In the genomic region with DNA sequence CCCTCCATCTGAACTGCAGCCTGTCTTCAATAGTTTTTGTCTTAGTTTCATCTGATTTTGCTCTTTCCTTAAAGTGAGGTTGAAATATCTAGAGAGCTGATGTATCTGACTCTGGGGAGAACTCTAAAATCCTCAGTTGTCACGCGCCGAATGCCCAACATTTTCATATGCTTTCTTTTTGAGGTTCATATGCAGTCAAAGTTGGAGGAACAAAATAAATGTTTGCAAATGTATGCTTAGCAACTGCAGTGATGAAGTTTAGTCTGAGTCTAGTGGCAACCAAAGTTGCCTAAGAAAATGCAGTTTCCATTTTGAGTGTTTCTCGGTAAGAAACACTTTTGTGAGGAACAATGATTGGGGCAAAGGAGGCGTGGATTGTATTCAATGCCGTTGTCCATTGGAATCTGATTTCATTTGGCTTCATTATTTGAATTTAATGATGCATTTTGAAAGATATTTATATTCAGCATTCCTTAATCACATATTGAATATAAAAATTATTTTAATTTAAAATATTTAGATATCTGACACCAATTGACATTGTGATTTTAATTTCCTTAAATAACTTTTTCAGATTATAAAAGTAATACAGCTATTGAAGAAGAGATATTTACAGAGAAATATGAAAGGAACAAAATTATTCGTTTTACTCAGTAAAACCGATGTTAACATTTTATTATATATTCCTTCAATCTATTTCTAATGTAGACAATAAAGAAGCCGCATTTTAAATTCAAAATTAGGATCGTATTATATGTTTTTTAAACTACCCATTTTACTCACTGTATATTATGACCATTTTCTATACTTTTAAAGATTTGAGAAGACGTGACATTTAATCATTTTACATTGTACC, we compare ENCODE assay signal across 17 cellular contexts.
DNase-seq lines count a peak whose midpoint lies in the region; FAIRE-seq and TF ChIP-seq lines count a peak whose summit lies in the region.
"Had no signal": no experiment of that assay in that cellular context is flagged by ENCODE, and none has a peak within 500 bp of the region (broad histone marks: within the 10 kb centered on the region; RNA-seq: fewer than 3 reads in every experiment).

No MANE protein-coding gene starts in this region.

- DNase-seq in astrocyte (ENCODE audit: low read depth) (no peak), substantia nigra (lab: John Stamatoyannopoulos, UW) (no peak), NCI-H748 treated with DMSO at 0.1 percent for 48 hours (lab: John Stamatoyannopoulos, UW) (no peak), SIG-M5 treated with dmso at 0.1 percent for 504 hours (lab: John Stamatoyannopoulos, UW; ENCODE audit: unreplicated experiment) (no peak), NCI-H510A treated with DMSO at 0.1 percent for 48 hours (lab: John Stamatoyannopoulos, UW) (no peak)
- DNase-seq: activated CD8-positive, alpha-beta memory T cell treated with anti-CD3 and anti-CD28 coated beads, Interleukin-2, amount 50 U/mL, for 4 hours; CD4-positive, alpha-beta T cell; NCI-H1092; NCI-H446; SW 1271; tibial artery; WERI-Rb-1 had no signal

- peak overlapping the region; percentile 84 for H3K27ac ChIP-seq in HUES48 (ENCODE audit: low read depth, low read length)
- peak overlapping the region; percentile 55 for H3K27ac ChIP-seq in astrocyte (ENCODE audit: low read depth, low read length)
- H3K27ac ChIP-seq in substantia nigra (ENCODE audit: low read depth, low read length, poor library complexity, severe bottlenecking), result peak overlapping the region; percentile 68
- H3K27ac ChIP-seq: cardiac muscle cell, prostate gland, tibial artery, WERI-Rb-1 had no signal

- peaks cover 17% of the 10 kb centered on the region for H3K79me2 ChIP-seq in astrocyte (ENCODE audit: insufficient read depth, low read length)

- peak overlapping the region; percentile 74 for H3K4me2 ChIP-seq in astrocyte (ENCODE audit: low read length)

- H3K9ac ChIP-seq in HUES48 (ENCODE audit: low read depth, low read length) (peak overlapping the region; percentile 48; the same call in 1 of the 2 replicates), astrocyte (ENCODE audit: low read length) (peak overlapping the region; percentile 73)

- TF ChIP-seq CTCF in astrocyte (IDR thresholded peaks at IDR 0.05; ENCODE audit: insufficient read depth, low read depth, low read length), result no peak

- H3K36me3 ChIP-seq in HUES48 (ENCODE audit: control insufficient read depth, insufficient read depth, low read length), result no peaks in the 10 kb centered on the region
- no peaks in the 10 kb centered on the region for H3K36me3 ChIP-seq in astrocyte (ENCODE audit: insufficient read depth, low read length)
- H3K36me3 ChIP-seq: cardiac muscle cell, prostate gland, tibial artery, WERI-Rb-1 had no signal

- FAIRE-seq in astrocyte (lab: Jason Lieb, UNC), result no peak
- peak; percentile 80 for FAIRE-seq in islet of Langerhans (lab: Jason Lieb, UNC)

- no peaks in the 10 kb centered on the region for H4K20me1 ChIP-seq in astrocyte (ENCODE audit: insufficient read depth, low read length)

- H3K4me1 Mint-ChIP-seq in astrocyte (ENCODE audit: low read depth, unreplicated experiment), result peaks cover 29% of the 10 kb centered on the region

- H3K4me3 ChIP-seq in HUES48 (ENCODE audit: low read depth, low read length) (no peak overlapping the region), astrocyte (ENCODE audit: insufficient read depth, low read depth, low read length) (peak overlapping the region; percentile 39)
- H3K4me3 ChIP-seq: cardiac muscle cell, prostate gland, tibial artery had no signal

- peak overlapping the region; percentile 71 for H3K27ac Mint-ChIP-seq in astrocyte (ENCODE audit: unreplicated experiment)
- H3K27ac Mint-ChIP-seq: activated naive CD4-positive, alpha-beta T cell treated with anti-CD3 and anti-CD28 coated beads, Interleukin-2, amount 50 U/mL, for 24 hours; CD4-positive, alpha-beta T cell had no signal

- H3K4me3 Mint-ChIP-seq in astrocyte (ENCODE audit: unreplicated experiment), result peak overlapping the region; percentile 17
- H3K4me3 Mint-ChIP-seq: activated naive CD4-positive, alpha-beta T cell treated with anti-CD3 and anti-CD28 coated beads, Interleukin-2, amount 50 U/mL, for 24 hours; CD4-positive, alpha-beta T cell had no signal

- H3K27me3 Mint-ChIP-seq in astrocyte (ENCODE audit: low read depth, unreplicated experiment), result no peaks in the 10 kb centered on the region
- H3K27me3 Mint-ChIP-seq: CD4-positive, alpha-beta T cell had no signal

- H3K36me3 Mint-ChIP-seq in astrocyte (ENCODE audit: low read depth, unreplicated experiment), result no peaks in the 10 kb centered on the region
- H3K36me3 Mint-ChIP-seq: activated naive CD4-positive, alpha-beta T cell treated with anti-CD3 and anti-CD28 coated beads, Interleukin-2, amount 50 U/mL, for 24 hours had no signal

- H3K27me3 ChIP-seq in HUES48 (ENCODE audit: control insufficient read depth, insufficient read depth, low read length) (0 out of 2 replicates have a peak, but pooled peaks cover 2% of the 10 kb centered on the region), astrocyte (ENCODE audit: insufficient read depth, low read length) (no peaks in the 10 kb centered on the region)
- H3K27me3 ChIP-seq: cardiac muscle cell, tibial artery had no signal

- peak overlapping the region; percentile 1 for H2AFZ ChIP-seq in astrocyte (ENCODE audit: low read depth, low read length)

- no peaks in the 10 kb centered on the region for H3K9me3 Mint-ChIP-seq in astrocyte (ENCODE audit: unreplicated experiment)
- H3K9me3 Mint-ChIP-seq: activated naive CD4-positive, alpha-beta T cell treated with anti-CD3 and anti-CD28 coated beads, Interleukin-2, amount 50 U/mL, for 24 hours; CD4-positive, alpha-beta T cell had no signal

- no peaks in the 10 kb centered on the region for H3K9me3 ChIP-seq in HUES48 (ENCODE audit: control insufficient read depth, insufficient read depth, low read length)
- no peaks in the 10 kb centered on the region for H3K9me3 ChIP-seq in astrocyte (ENCODE audit: insufficient read depth, low read depth, low read length)
- H3K9me3 ChIP-seq: prostate gland, tibial artery had no signal

- H3K4me1 ChIP-seq in HUES48 (ENCODE audit: control insufficient read depth, insufficient read depth, low read length) (peaks cover 23% of the 10 kb centered on the region), astrocyte (ENCODE audit: insufficient read depth, low read length) (peaks cover 17% of the 10 kb centered on the region)
- H3K4me1 ChIP-seq: prostate gland, tibial artery had no signal
